Comparison of ENCODE assay signal across 27 cellular contexts in the genomic region with DNA sequence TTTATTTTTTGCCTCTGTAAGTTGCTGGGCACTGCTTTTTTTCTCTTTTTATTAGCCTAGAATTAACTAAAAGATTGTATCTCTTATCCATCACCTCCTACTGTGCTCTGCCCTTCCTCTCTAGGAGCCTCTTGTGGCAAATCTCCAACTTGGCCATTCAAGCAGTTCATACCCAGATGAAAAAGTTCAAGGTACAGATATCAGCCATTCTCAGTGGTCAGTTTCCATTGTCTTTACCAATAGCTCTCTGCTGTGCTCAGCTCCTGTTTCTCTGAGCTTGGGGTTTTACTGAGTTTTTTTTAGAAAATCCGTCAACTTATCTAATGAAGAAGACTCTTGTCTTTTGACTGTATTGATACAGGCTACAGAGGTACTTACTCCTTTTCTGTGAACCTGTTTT. TPM values are rescaled to one million over a fixed set of nuclear protein-coding genes. Genes with fewer than 3 reads are reported as not detected.
DNase-seq lines count a peak whose midpoint lies in the region; ATAC-seq, FAIRE-seq and TF ChIP-seq lines count a peak whose summit lies in the region.
"Had no signal": no experiment of that assay in that cellular context is flagged by ENCODE, and none has a peak within 500 bp of the region (broad histone marks: within the 10 kb centered on the region; RNA-seq: fewer than 3 reads in every experiment).

No MANE protein-coding gene starts in this region.

- 0 out of 2 replicates have a peak overlapping the region, but pooled peaks have one; percentile 20 for H3K27ac ChIP-seq in PC-9
- H3K27ac ChIP-seq in HepG2 (ENCODE audit: extremely low read length, insufficient read depth, low read length) = no peak overlapping the region
- H3K27ac ChIP-seq: testis, vagina had no signal

- H3K9ac ChIP-seq in HepG2 (ENCODE audit: insufficient read depth, low read depth, low read length) = no peak overlapping the region

- CTCF ChIA-PET in PC-9 (lab: Charles Lee) = no interaction called here
- CTCF ChIA-PET in HepG2 (lab: Yijun Ruan, JAX; ENCODE audit: low intra/inter-chr PET ratio, low total read pairs) = no interaction called here

- H3K36me3 Mint-ChIP-seq in naive thymus-derived CD8-positive, alpha-beta T cell = peaks cover 0 to 3% (median 2%) of the 10 kb centered on the region in 3 donors
- H3K36me3 Mint-ChIP-seq: memory B cell had no signal

- H3K4me1 Mint-ChIP-seq in naive thymus-derived CD8-positive, alpha-beta T cell = peaks cover 20 to 42% (median 39%) of the 10 kb centered on the region in 4 donors

- H2AFZ ChIP-seq in PC-9 = no peak overlapping the region
- no peak overlapping the region for H2AFZ ChIP-seq in HepG2 (ENCODE audit: low read length)

- BruUV-seq in PC-9 (replicated peaks; lab: Mats Ljungman, UMichigan) (no TSS peak), HepG2 (replicated peaks; lab: Mats Ljungman, UMichigan) (no TSS peak)

- H3K4me3 ChIP-seq in PC-9 (no peak overlapping the region), HepG2 (replicated peaks in 1 of 3; ENCODE audit: insufficient read depth in 1 of 3, low read depth in 2 of 3, low read length in 3 of 3) (no peak overlapping the region)
- H3K4me3 ChIP-seq: testis, vagina had no signal

- no peak for TF ChIP-seq EP300 in HepG2 (IDR thresholded peaks at IDR 0.05; ENCODE audit: low read depth in 2 of 2, low read length in 2 of 2)
- TF ChIP-seq EP300 in HepG2 (CRISPR knock-in tag; IDR thresholded peaks at IDR 0.05; ENCODE audit: borderline replicate concordance) = no peak

- no peak for TF ChIP-seq RAD21 in HepG2 (CRISPR knock-in tag; IDR thresholded peaks at IDR 0.05)

- H3K4me1 ChIP-seq in PC-9 (replicated peaks; ENCODE audit: insufficient read depth) (peaks cover 52% of the 10 kb centered on the region), HepG2 (ENCODE audit: insufficient read depth, low read length) (peaks cover 57% of the 10 kb centered on the region)

- DNase-seq in GM10266 (ENCODE audit: extremely low spot score) = peak; percentile 44
- DNase-seq in PC-9 = no peak
- no peak for DNase-seq in HepG2 (ENCODE audit: low spot score)
- DNase-seq in NOMO-1 (lab: John Stamatoyannopoulos, UW; ENCODE audit: unreplicated experiment in 2 of 2) = no peak
- DNase-seq in naive thymus-derived CD8-positive, alpha-beta T cell = no peak
- DNase-seq in NCI-H2029 treated with DMSO at 0.1 percent for 48 hours (lab: John Stamatoyannopoulos, UW) = no peak
- DNase-seq: activated naive CD4-positive, alpha-beta T cell treated with Interleukin-2 at 50 U/mL for 16 hours; activated T-cell treated with anti-CD3 and anti-CD28 coated beads, Interleukin-2, amount 50 U/mL, for 4 hours; CD4-positive, alpha-beta T cell; cortex of kidney; head of caudate nucleus; naive B cell; NCI-H1436 treated with DMSO at 0.1 percent for 48 hours; NCI-H2171; NCI-H526; retina; Right ventricle myocardium superior; stimulated activated CD4-positive, alpha-beta T cell treated with anti-CD3 and anti-CD28 coated beads, Interleukin-4, amount 100 ng/mL, for 1 hour; stimulated activated naive CD4-positive, alpha-beta T cell; SW 1271; testis had no signal

- no peak overlapping the region for H3K4me3 Mint-ChIP-seq in naive thymus-derived CD8-positive, alpha-beta T cell
- H3K4me3 Mint-ChIP-seq: activated T-cell treated with anti-CD3 and anti-CD28 coated beads, Interleukin-2, amount 50 U/mL, for 4 hours; CD4-positive, alpha-beta T cell; IgD-negative memory B cell; memory B cell; naive B cell had no signal

- H3F3A ChIP-seq in PC-9 (ENCODE audit: insufficient read depth, low read depth) = peaks cover 32% of the 10 kb centered on the region

- peak; percentile 71 for ATAC-seq in GM21390 (IDR thresholded peaks at IDR 0.05; ENCODE audit: unreplicated experiment)
- peak; percentile 52; the same call in 2 of the 3 replicates for ATAC-seq in HepG2
- no peak for ATAC-seq in naive thymus-derived CD8-positive, alpha-beta T cell
- ATAC-seq: activated T-cell treated with anti-CD3 and anti-CD28 coated beads, Interleukin-2, amount 50 U/mL, for 4 hours had no signal

- 88% methylated on average over 1 of the region's 1 CpG for WGBS in HepG2 (ENCODE audit: low lambda C conversion rate)

- H3K36me3 ChIP-seq in PC-9 (ENCODE audit: low read depth) (0 out of 2 replicates have a peak, but pooled peaks cover 4% of the 10 kb centered on the region), HepG2 (replicated peaks in 1 of 2; ENCODE audit: control insufficient read depth in 1 of 2, insufficient read depth in 2 of 2, low read length in 2 of 2) (no peaks in the 10 kb centered on the region)
- H3K36me3 ChIP-seq: vagina had no signal

- peak overlapping the region in 1 of 10 donors; percentile 7 for H3K27ac Mint-ChIP-seq in naive thymus-derived CD8-positive, alpha-beta T cell
- H3K27ac Mint-ChIP-seq: CD4-positive, alpha-beta T cell; IgD-negative memory B cell; memory B cell; naive B cell had no signal

- no peak for TF ChIP-seq CTCF in GM10266 (IDR thresholded peaks at IDR 0.05; ENCODE audit: control insufficient read depth, insufficient read depth, low read depth, missing control alignments)
- no peak for TF ChIP-seq CTCF in PC-9 (conservative IDR thresholded peaks at IDR 0.05)
- TF ChIP-seq CTCF in HepG2 (CRISPR knock-in tag; IDR thresholded peaks at IDR 0.05) = no peak

- TF ChIP-seq POLR2A in HepG2 (IDR thresholded peaks at IDR 0.05; ENCODE audit: insufficient read depth in 1 of 2, low read depth in 2 of 2, low read length in 2 of 2) = no peak

- no peaks in the 10 kb centered on the region for H3K9me2 ChIP-seq in PC-9 (ENCODE audit: insufficient read depth)

- in situ Hi-C loops in HepG2 (cut with HindIII; ENCODE audit: extremely low pct_ligation_motif_present, low pct_unique_long_range_greater_than_20kb) = no loop called here

- no peaks in the 10 kb centered on the region for H3K27me3 ChIP-seq in PC-9 (ENCODE audit: insufficient read depth, low read depth)
- H3K27me3 ChIP-seq in HepG2 (ENCODE audit: control insufficient read depth in 1 of 2, insufficient read depth in 2 of 2, low read length in 2 of 2) = no peaks in the 10 kb centered on the region
- H3K27me3 ChIP-seq: testis, vagina had no signal

- H3K4me2 ChIP-seq in PC-9 (no peak overlapping the region), HepG2 (ENCODE audit: low read depth, low read length) (no peak overlapping the region)

- H3K9me3 Mint-ChIP-seq in naive thymus-derived CD8-positive, alpha-beta T cell = no peaks in the 10 kb centered on the region
- H3K9me3 Mint-ChIP-seq: activated T-cell treated with anti-CD3 and anti-CD28 coated beads, Interleukin-2, amount 50 U/mL, for 4 hours; CD4-positive, alpha-beta T cell; IgD-negative memory B cell; memory B cell; naive B cell had no signal

- FAIRE-seq in HepG2 (lab: Jason Lieb, UNC) = peak; percentile 30
- FAIRE-seq: bronchial epithelial cell had no signal

- intact Hi-C loops in PC-9 (cut with micrococcal nuclease; ENCODE audit: unreplicated experiment) = no loop called here
- intact Hi-C loops in HepG2 (cut with micrococcal nuclease; ENCODE audit: unreplicated experiment) = no loop called here

- H3K9me3 ChIP-seq in PC-9 (ENCODE audit: insufficient read depth, low read depth) = no peaks in the 10 kb centered on the region; the same call in 1 of the 2 replicates
- no peaks in the 10 kb centered on the region for H3K9me3 ChIP-seq in HepG2 (ENCODE audit: low read length)
- H3K9me3 ChIP-seq: testis, vagina had no signal

- no peaks in the 10 kb centered on the region for H3K27me3 Mint-ChIP-seq in naive thymus-derived CD8-positive, alpha-beta T cell
- H3K27me3 Mint-ChIP-seq: CD4-positive, alpha-beta T cell; IgD-negative memory B cell; memory B cell; naive B cell had no signal

- H4K20me1 ChIP-seq in PC-9 (ENCODE audit: insufficient read depth) (no peaks in the 10 kb centered on the region), HepG2 (ENCODE audit: insufficient read depth, low read length) (no peaks in the 10 kb centered on the region)

- POLR2A ChIA-PET in PC-9 (lab: Charles Lee; ENCODE audit: unreplicated experiment) = interaction anchor here (0.6 kb wide), 1 partner anchor 427 kb away, joined by 6 read pairs; no protein-coding TSS in a partner anchor
- POLR2A ChIA-PET in HepG2 (lab: Yijun Ruan, JAX) = interaction anchor here (6.5 kb wide), 1 partner anchor 15 kb away, joined by 40 read pairs; a partner anchor contains a TSS
- POLR2A ChIA-PET in naive thymus-derived CD8-positive, alpha-beta T cell (lab: Charles Lee) = no interaction called here

- H3K79me2 ChIP-seq in PC-9 (ENCODE audit: low read depth) = peaks cover 80% of the 10 kb centered on the region
- H3K79me2 ChIP-seq in HepG2 (ENCODE audit: insufficient read depth, low read length) = peaks cover 71% of the 10 kb centered on the region

RNA-seq across cellular contexts. Expression of a gene that starts 15.6 kb away (rescaled TPM):
- total RNA-seq in PC-9 (2021) = 20.1 and 24.2 TPM in 2 replicates
- 19.1 and 26.7 TPM in 2 replicates for total RNA-seq in HepG2 (2016; rRNA removed; fragmentation: Illumina TruSeq; extraction: Trizol)
- total RNA-seq in HepG2 (2016; cell fraction: cytosol; rRNA removed; fragmentation: Illumina TruSeq; extraction: Trizol; ENCODE audit: low read depth) = 34.5 and 48.8 TPM in 2 replicates
- 16.9 and 27.7 TPM in 2 replicates for total RNA-seq in HepG2 (2016; cell fraction: insoluble cytoplasmic fraction; rRNA removed; fragmentation: Illumina TruSeq; extraction: Trizol)
- total RNA-seq in HepG2 (2016; cell fraction: membrane; rRNA removed; fragmentation: Illumina TruSeq; extraction: Trizol) = 47.0 and 53.1 TPM in 2 replicates
- total RNA-seq in HepG2 (2016; cell fraction: nucleus; rRNA removed; fragmentation: Illumina TruSeq; extraction: Trizol) = 39.8 and 41.4 TPM in 2 replicates
- 29.2 and 32.6 TPM in 2 replicates for polyA plus RNA-seq in HepG2 (2011; rRNA removed)
- polyA plus RNA-seq in HepG2 (2011; cell fraction: cytosol; rRNA removed) = 15.1 and 17.4 TPM in 2 replicates
- 31.8 and 32.6 TPM in 2 replicates for polyA plus RNA-seq in HepG2 (2011; cell fraction: nucleus; rRNA removed)
- 24.9 and 29.4 TPM in 2 replicates for polyA plus RNA-seq in HepG2 (2012)
- 63.6 and 64.2 TPM in 2 replicates for polyA plus RNA-seq in HepG2 (2016; cell fraction: cytosol; fragmentation: Illumina TruSeq; extraction: Trizol; ENCODE audit: low read depth)
- 17.4 and 20.9 TPM in 2 replicates for polyA plus RNA-seq in HepG2 (2016; cell fraction: insoluble cytoplasmic fraction; fragmentation: Illumina TruSeq; extraction: Trizol; ENCODE audit: low read depth)
- 55.0 and 58.1 TPM in 2 replicates for polyA plus RNA-seq in HepG2 (2016; cell fraction: membrane; fragmentation: Illumina TruSeq; extraction: Trizol; ENCODE audit: low read depth)
- 50.7 and 52.4 TPM in 2 replicates for polyA plus RNA-seq in HepG2 (2016; cell fraction: nucleus; fragmentation: Illumina TruSeq; extraction: Trizol; ENCODE audit: insufficient read depth, low read depth)
- polyA minus RNA-seq in HepG2 (2011; rRNA and poly(A)+ RNA removed; ENCODE audit: low replicate concordance) = 13.8 and 35.0 TPM in 2 replicates
- polyA minus RNA-seq in HepG2 (2011; cell fraction: cytosol; rRNA and poly(A)+ RNA removed) = 11.3 and 13.2 TPM in 2 replicates
- polyA minus RNA-seq in HepG2 (2011; cell fraction: nucleus; rRNA and poly(A)+ RNA removed) = 49.3 and 57.4 TPM in 2 replicates
- 10 to 100 TPM; 15.6 to 18.9 TPM for total RNA-seq in naive thymus-derived CD8-positive, alpha-beta T cell
- 1 to 10 TPM; 4.7 to 6.5 (median 4.9) TPM for polyA plus RNA-seq in naive thymus-derived CD8-positive, alpha-beta T cell

RNA-seq across cellular contexts. Expression of a gene that starts 22.6 kb away (rescaled TPM):
- total RNA-seq in PC-9 (2021) (not detected in 2 replicates), HepG2 (2016; rRNA removed; fragmentation: Illumina TruSeq; extraction: Trizol) (not detected in 2 replicates)
- total RNA-seq in HepG2 (2016; cell fraction: cytosol; rRNA removed; fragmentation: Illumina TruSeq; extraction: Trizol; ENCODE audit: low read depth) = not detected in 2 replicates
- not detected in 2 replicates for total RNA-seq in HepG2 (2016; cell fraction: insoluble cytoplasmic fraction; rRNA removed; fragmentation: Illumina TruSeq; extraction: Trizol)
- not detected in 2 replicates for total RNA-seq in HepG2 (2016; cell fraction: membrane; rRNA removed; fragmentation: Illumina TruSeq; extraction: Trizol)
- not detected in 2 replicates for total RNA-seq in HepG2 (2016; cell fraction: nucleus; rRNA removed; fragmentation: Illumina TruSeq; extraction: Trizol)
- not detected in 2 replicates for polyA plus RNA-seq in HepG2 (2011; rRNA removed)
- polyA plus RNA-seq in HepG2 (2011; cell fraction: cytosol; rRNA removed) = not detected in 2 replicates
- not detected in 2 replicates for polyA plus RNA-seq in HepG2 (2011; cell fraction: nucleus; rRNA removed)
- 0.25 TPM in 1 of 2 replicates, not detected in the other for polyA plus RNA-seq in HepG2 (2012)
- not detected in 2 replicates for polyA plus RNA-seq in HepG2 (2016; cell fraction: cytosol; fragmentation: Illumina TruSeq; extraction: Trizol; ENCODE audit: low read depth)
- not detected in 2 replicates for polyA plus RNA-seq in HepG2 (2016; cell fraction: insoluble cytoplasmic fraction; fragmentation: Illumina TruSeq; extraction: Trizol; ENCODE audit: low read depth)
- polyA plus RNA-seq in HepG2 (2016; cell fraction: membrane; fragmentation: Illumina TruSeq; extraction: Trizol; ENCODE audit: low read depth) = not detected in 2 replicates
- not detected in 2 replicates for polyA plus RNA-seq in HepG2 (2016; cell fraction: nucleus; fragmentation: Illumina TruSeq; extraction: Trizol; ENCODE audit: insufficient read depth, low read depth)
- not detected in 2 replicates for polyA minus RNA-seq in HepG2 (2011; rRNA and poly(A)+ RNA removed; ENCODE audit: low replicate concordance)
- polyA minus RNA-seq in HepG2 (2011; cell fraction: cytosol; rRNA and poly(A)+ RNA removed) = not detected in 2 replicates
- polyA minus RNA-seq in HepG2 (2011; cell fraction: nucleus; rRNA and poly(A)+ RNA removed) = not detected in 2 replicates
- total RNA-seq in naive thymus-derived CD8-positive, alpha-beta T cell = not detected
- under 1 TPM in 2 of 3 donors, not detected in 1; 0.19 to 0.30 TPM for polyA plus RNA-seq in naive thymus-derived CD8-positive, alpha-beta T cell
- total RNA-seq: activated T-cell treated with anti-CD3 and anti-CD28 coated beads, Interleukin-2, amount 50 U/mL, for 4 hours; bronchial epithelial cell; CD4-positive, alpha-beta T cell; omental fat pad; Right ventricle myocardium superior; vagina had no signal
- polyA plus RNA-seq: IgD-negative memory B cell had no signal

Comparison
In these comparisons a context has a peak if more than half of its experiments do, and no peak if none do; other contexts are left out.
1. ATAC-seq: peak in GM21390 (single experiment) and HepG2 (single experiment); none in naive thymus-derived CD8-positive, alpha-beta T cell (0 of 2).